In the genomic region with DNA sequence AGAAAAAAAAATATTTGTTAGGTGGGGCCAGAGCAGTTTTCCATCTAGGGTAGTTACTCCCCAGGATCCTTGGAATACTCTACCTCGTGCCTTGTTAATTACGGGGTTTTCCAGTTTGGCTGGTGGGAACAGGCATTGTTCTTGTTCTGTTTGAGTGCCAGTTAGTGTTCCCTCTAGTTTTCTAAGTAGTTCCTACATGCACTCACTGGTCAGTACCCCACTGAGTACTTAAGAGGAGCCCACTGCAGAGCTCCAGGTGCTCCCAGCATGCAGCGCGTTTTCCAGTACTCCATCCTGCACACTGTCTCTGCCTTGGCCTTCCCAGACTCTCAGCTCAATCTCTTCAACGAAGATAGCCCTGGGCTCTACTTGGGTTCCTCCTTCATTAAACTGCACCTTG, we compare ENCODE assay signal across 17 cellular contexts.
"Had no signal": no experiment of that assay in that cellular context is flagged by ENCODE, and none has a peak within 500 bp of the region (broad histone marks: within the 10 kb centered on the region; RNA-seq: fewer than 3 reads in every experiment).

No MANE protein-coding gene starts in this region.

- H3K27ac Mint-ChIP-seq: activated CD8-positive, alpha-beta T cell treated with anti-CD3 and anti-CD28 coated beads for 36 hours; activated naive CD4-positive, alpha-beta T cell treated with anti-CD3 and anti-CD28 coated beads for 36 hours; activated T-helper 1 cell treated with anti-CD3 and anti-CD28 coated beads, Interleukin-12 subunit alpha, Interleukin-12 subunit beta, Interleukin-2, Interleukin-4 antibody, amounts not matched to agents 30 ng/mL and 10 ng/mL and 1 ng/mL, durations not matched to agents 14 hours and 24 hours and 36 hours; effector memory CD8-positive, alpha-beta T cell; immature natural killer cell had no signal

- H3K9me3 Mint-ChIP-seq: activated CD8-positive, alpha-beta T cell treated with anti-CD3 and anti-CD28 coated beads for 36 hours; activated naive CD4-positive, alpha-beta T cell treated with anti-CD3 and anti-CD28 coated beads for 36 hours; activated T-helper 1 cell treated with anti-CD3 and anti-CD28 coated beads, Interleukin-12 subunit alpha, Interleukin-12 subunit beta, Interleukin-2, Interleukin-4 antibody, amounts not matched to agents 30 ng/mL and 10 ng/mL and 1 ng/mL, durations not matched to agents 14 hours and 24 hours and 36 hours; effector memory CD8-positive, alpha-beta T cell; immature natural killer cell; naive B cell had no signal

- H3K4me3 ChIP-seq: cardiac muscle cell, colonic mucosa, lower lobe of right lung, smooth muscle cell had no signal

- H3K9me3 ChIP-seq: colonic mucosa, lower lobe of right lung, neutrophil had no signal

- DNase-seq: activated CD4-positive, alpha-beta T cell treated with anti-CD3 and anti-CD28 coated beads for 4 hours; activated CD8-positive, alpha-beta memory T cell treated with anti-CD3 and anti-CD28 coated beads, Interleukin-2, amount 50 U/mL, for 48 hours; activated CD8-positive, alpha-beta T cell treated with anti-CD3 and anti-CD28 coated beads for 36 hours; activated naive CD4-positive, alpha-beta T cell treated with anti-CD3 and anti-CD28 coated beads for 36 hours; colonic mucosa; effector memory CD8-positive, alpha-beta T cell; immature natural killer cell; left cardiac atrium; lower lobe of right lung; midbrain; naive B cell; right cardiac atrium; WERI-Rb-1 had no signal

- H3K27me3 ChIP-seq: cardiac muscle cell, colonic mucosa, neutrophil had no signal

- H3K4me1 ChIP-seq: colonic mucosa, lower lobe of right lung had no signal

- H3K27me3 Mint-ChIP-seq: activated CD8-positive, alpha-beta T cell treated with anti-CD3 and anti-CD28 coated beads for 36 hours; effector memory CD8-positive, alpha-beta T cell; naive B cell had no signal

- H3K27ac ChIP-seq: cardiac muscle cell, colonic mucosa, lower lobe of right lung, neutrophil, WERI-Rb-1 had no signal

- H3K4me1 Mint-ChIP-seq: immature natural killer cell, naive B cell had no signal

- H3K36me3 ChIP-seq: cardiac muscle cell, colonic mucosa, lower lobe of right lung, neutrophil, WERI-Rb-1 had no signal

- H3K36me3 Mint-ChIP-seq: naive B cell had no signal

- H3K4me2 ChIP-seq: smooth muscle cell had no signal

- H3K4me3 Mint-ChIP-seq: activated CD8-positive, alpha-beta T cell treated with anti-CD3 and anti-CD28 coated beads for 36 hours; activated naive CD4-positive, alpha-beta T cell treated with anti-CD3 and anti-CD28 coated beads for 36 hours; activated T-helper 1 cell treated with anti-CD3 and anti-CD28 coated beads, Interleukin-12 subunit alpha, Interleukin-12 subunit beta, Interleukin-2, Interleukin-4 antibody, amounts not matched to agents 30 ng/mL and 10 ng/mL and 1 ng/mL, durations not matched to agents 14 hours and 24 hours and 36 hours; effector memory CD8-positive, alpha-beta T cell; immature natural killer cell; naive B cell had no signal

- ATAC-seq: activated CD8-positive, alpha-beta T cell treated with anti-CD3 and anti-CD28 coated beads for 36 hours; effector memory CD8-positive, alpha-beta T cell; left cardiac atrium; lower lobe of right lung; right cardiac atrium had no signal
